In the genomic region with DNA sequence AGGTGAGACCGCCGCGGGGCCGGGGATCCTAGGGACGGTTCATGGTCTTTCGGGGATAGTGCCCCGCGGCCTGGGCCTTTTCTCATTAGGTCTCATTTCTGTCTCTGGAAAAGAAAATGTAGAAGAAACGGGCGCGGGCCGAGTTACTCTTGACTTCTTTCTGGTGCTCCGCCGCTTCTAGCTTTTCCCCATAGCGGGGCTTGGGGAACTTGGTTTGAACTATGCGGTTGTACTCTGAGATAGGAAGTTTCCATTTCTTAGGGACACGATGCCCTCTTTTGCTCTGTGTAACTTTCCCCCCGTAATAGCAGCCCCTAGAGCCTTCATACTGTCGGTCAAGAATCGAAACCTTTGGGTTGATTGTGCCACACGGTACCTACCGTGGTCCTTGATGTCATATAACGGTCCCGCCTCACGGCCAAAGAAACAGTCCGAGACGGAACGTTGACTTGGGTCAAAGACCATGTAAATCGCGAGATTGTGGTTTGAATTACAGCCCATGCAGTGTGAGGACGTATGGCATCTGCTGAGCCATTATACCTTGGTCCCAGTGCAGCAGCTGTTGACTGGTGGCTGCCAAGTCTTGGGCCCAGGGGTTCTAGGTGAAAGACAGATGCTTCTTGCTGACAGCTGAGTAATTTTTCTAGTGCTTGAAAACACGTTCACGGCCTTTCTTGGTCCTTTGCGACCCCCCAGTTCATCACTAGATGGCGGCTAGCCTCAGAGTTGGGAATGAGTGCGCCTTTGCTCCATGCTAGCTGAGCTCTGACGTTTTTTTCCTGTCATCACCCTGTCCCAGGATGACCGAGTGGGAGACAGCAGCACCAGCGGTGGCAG, we compare ENCODE assay signal across 1 cellular context.
TF ChIP-seq lines count a peak whose summit lies in the region.

No MANE protein-coding gene starts in this region.

TF ChIP-seq in H1, 55 proteins besides CTCF, POLR2A, EP300 and RAD21 (continued from another document):
- TF ChIP-seq RXRA (IDR thresholded peaks at IDR 0.05; ENCODE audit: insufficient read depth, low read depth, low read length) (no peak), POU5F1 (IDR thresholded peaks at IDR 0.05; ENCODE audit: low read depth, low read length) (no peak), TBP (IDR thresholded peaks at IDR 0.05; ENCODE audit: low read depth, low read length) (no peak), KDM1A (IDR thresholded peaks at IDR 0.05; ENCODE audit: borderline replicate concordance, low read length) (no peak), SP4 (IDR thresholded peaks at IDR 0.05; ENCODE audit: low read length) (no peak), SRF (IDR thresholded peaks at IDR 0.05; ENCODE audit: low read depth, low read length) (no peak), CHD2 (IDR thresholded peaks at IDR 0.05; ENCODE audit: low read length) (no peak)
